In genomic region chr5:174610968-174611367, GRCh38 we compare ENCODE assay signal across 18 cellular contexts.
DNase-seq lines count a peak whose midpoint lies in the region; ATAC-seq, FAIRE-seq and TF ChIP-seq lines count a peak whose summit lies in the region.
"Had no signal": no experiment of that assay in that cellular context is flagged by ENCODE, and none has a peak within 500 bp of the region (broad histone marks: within the 10 kb centered on the region; RNA-seq: fewer than 3 reads in every experiment).

No MANE protein-coding gene starts in this region.

- no peaks in the 10 kb centered on the region for H3K36me3 Mint-ChIP-seq in stimulated activated naive B cell treated with anti-CD40 and anti-IgM and Interleukin-4, amounts not matched to agents 10 μg/mL and 1 μg/mL and 100 μg/mL, for 72 hours

- no peak overlapping the region for H2BK20ac ChIP-seq in H1 (ENCODE audit: low read length)

- H3K4me3 Mint-ChIP-seq in stimulated activated naive B cell treated with anti-CD40 and anti-IgM and Interleukin-4, amounts not matched to agents 10 μg/mL and 1 μg/mL and 100 μg/mL, for 72 hours: no peak overlapping the region
- H3K4me3 Mint-ChIP-seq: dendritic cell treated with granulocyte-macrophage colony-stimulating factor and Interleukin-4, amounts not matched to agents 40 ng/mL and 50 ng/mL, for 4 days; naive thymus-derived CD8-positive, alpha-beta T cell; T-helper 1 cell treated with Interleukin-12 subunit alpha and Interleukin-12 subunit beta and Interleukin-4 antibody, amounts not matched to agents 30 μg/mL and 1 μg/mL, for 36 hours had no signal

- TF ChIP-seq RAD21 in H1 (IDR thresholded peaks at IDR 0.05 in 1 of 2, conservative IDR thresholded peaks at IDR 0.05 in 1 of 2; ENCODE audit: low read depth in 2 of 2, low read length in 2 of 2): no peak

- no peak overlapping the region for H3K4ac ChIP-seq in H1 (replicated peaks; ENCODE audit: insufficient read length, low read depth, low read length)

- H4K5ac ChIP-seq in H1 (ENCODE audit: insufficient read length, low read depth, low read length): no peak overlapping the region

- peaks cover 4 to 12% of the 10 kb centered on the region in 2 donors for H3K27me3 Mint-ChIP-seq in stimulated activated naive B cell treated with anti-CD40 and anti-IgM and Interleukin-4, amounts not matched to agents 10 μg/mL and 1 μg/mL and 100 μg/mL, for 72 hours

- H3K14ac ChIP-seq in H1 (ENCODE audit: insufficient read length): no peak overlapping the region

- H3K4me1 Mint-ChIP-seq in stimulated activated naive B cell treated with anti-CD40 and anti-IgM and Interleukin-4, amounts not matched to agents 10 μg/mL and 1 μg/mL and 100 μg/mL, for 72 hours: no peaks in the 10 kb centered on the region

- DNase-seq in Right ventricle myocardium superior (peak; percentile 47), Right ventricle myocardium inferior (ENCODE audit: missing footprints) (no peak), H1 (ENCODE audit: low read depth in 1 of 2, low spot score in 2 of 2) (no peak), lower lobe of right lung (no peak), COLO829 (ENCODE audit: low spot score) (no peak), NCI-H146 (lab: John Stamatoyannopoulos, UW) (no peak), NCI-H187 treated with DMSO at 0.1 percent for 48 hours (lab: John Stamatoyannopoulos, UW) (no peak)
- DNase-seq in stimulated activated naive B cell treated with anti-CD40 and anti-IgM and Interleukin-4, amounts not matched to agents 10 μg/mL and 1 μg/mL and 100 μg/mL, for 72 hours: no peak
- DNase-seq: 8988T; activated T-cell treated with anti-CD3 and anti-CD28 coated beads for 4 hours; kidney; naive thymus-derived CD8-positive, alpha-beta T cell; NCI-H1105; NCI-H510A treated with DMSO at 0.1 percent for 48 hours; sigmoid colon had no signal

- H3K79me1 ChIP-seq in H1 (ENCODE audit: low read depth, low read length): no peaks in the 10 kb centered on the region

- H3K9me3 Mint-ChIP-seq in stimulated activated naive B cell treated with anti-CD40 and anti-IgM and Interleukin-4, amounts not matched to agents 10 μg/mL and 1 μg/mL and 100 μg/mL, for 72 hours: peaks cover 0 to 4% of the 10 kb centered on the region in 2 donors
- H3K9me3 Mint-ChIP-seq: dendritic cell treated with granulocyte-macrophage colony-stimulating factor and Interleukin-4, amounts not matched to agents 40 ng/mL and 50 ng/mL, for 4 days had no signal

- no peak overlapping the region for H2BK15ac ChIP-seq in H1 (ENCODE audit: low read length)

- no peaks in the 10 kb centered on the region for H3K36me3 ChIP-seq in H1 (ENCODE audit: control insufficient read depth in 2 of 4, insufficient read depth in 4 of 4, low read length in 3 of 4)
- H3K36me3 ChIP-seq in lower lobe of right lung: no peaks in the 10 kb centered on the region
- H3K36me3 ChIP-seq: sigmoid colon had no signal

- no peak overlapping the region for H3K9ac ChIP-seq in H1 (replicated peaks in 1 of 4; ENCODE audit: extremely low read depth in 1 of 4, low read depth in 3 of 4, low read length in 3 of 4)

- intact Hi-C loops in Right ventricle myocardium superior (cut with DNase I): no loop called here
- intact Hi-C loops in Right ventricle myocardium inferior (cut with DNase I): no loop called here
- intact Hi-C loops in lower lobe of right lung (cut with DNase I): no loop called here

- H3K9me3 ChIP-seq in H1 (ENCODE audit: insufficient read depth in 2 of 2, low read depth in 1 of 2, low read length in 1 of 2) (0 out of 4 replicates have a peak, but pooled peaks cover 0 to 7% of the 10 kb centered on the region in 2 experiments), lower lobe of right lung (no peaks in the 10 kb centered on the region)

- no peaks in the 10 kb centered on the region for H3K4me1 ChIP-seq in H1 (replicated peaks in 1 of 4; ENCODE audit: control insufficient read depth in 3 of 4, insufficient read depth in 4 of 4, low read length in 3 of 4)
- H3K4me1 ChIP-seq in lower lobe of right lung: peaks cover 8% of the 10 kb centered on the region

- H3K79me2 ChIP-seq in H1 (ENCODE audit: control insufficient read depth in 1 of 2, insufficient read depth in 2 of 2, low read length in 2 of 2): no peaks in the 10 kb centered on the region

- no peak overlapping the region for H4K8ac ChIP-seq in H1 (ENCODE audit: extremely low read depth, insufficient read depth, low read length)

- H3K56ac ChIP-seq in H1 (replicated peaks; ENCODE audit: insufficient read length, low read depth, low read length): no peak overlapping the region

- POLR2A ChIA-PET in H1 (lab: Charles Lee; ENCODE audit: partially characterized antibody): no interaction called here

- no peak overlapping the region for H3K23ac ChIP-seq in H1 (ENCODE audit: insufficient read length)

- no peak overlapping the region for H3K27ac Mint-ChIP-seq in stimulated activated naive B cell treated with anti-CD40 and anti-IgM and Interleukin-4, amounts not matched to agents 10 μg/mL and 1 μg/mL and 100 μg/mL, for 72 hours
- H3K27ac Mint-ChIP-seq: dendritic cell treated with granulocyte-macrophage colony-stimulating factor and Interleukin-4, amounts not matched to agents 40 ng/mL and 50 ng/mL, for 4 days; naive thymus-derived CD8-positive, alpha-beta T cell; T-helper 1 cell treated with Interleukin-12 subunit alpha and Interleukin-12 subunit beta and Interleukin-4 antibody, amounts not matched to agents 30 μg/mL and 1 μg/mL, for 36 hours had no signal

- TF ChIP-seq CTCF in H1 (IDR thresholded peaks at IDR 0.05; ENCODE audit: control extremely low read depth in 1 of 3, insufficient read depth in 1 of 3, low read depth in 1 of 3, low read length in 3 of 3) (no peak), lower lobe of right lung (IDR thresholded peaks at IDR 0.05) (no peak)

- H3K4me2 ChIP-seq in H1 (ENCODE audit: insufficient read depth in 1 of 2, low read depth in 2 of 2, low read length in 2 of 2): no peak overlapping the region
- H3K4me2 ChIP-seq: PC-9 had no signal

- WGBS in H1 (ENCODE audit: extremely low coverage in 1 of 2, insufficient coverage in 1 of 2, insufficient read length in 1 of 2, insufficient replicate concordance in 2 of 2, low coverage in 1 of 2, low lambda C conversion rate in 2 of 2, missing lambda C conversion rate in 1 of 2), 2 experiments: 87% methylated on average over 8 of the region's 8 CpGs; no CpG with 5 or more reads in 1 of the 2 experiments

- CTCF ChIA-PET in H1 (lab: Charles Lee; ENCODE audit: partially characterized antibody): interaction anchor here (0.6 to 1.8 kb wide), 3 partner anchors 28 to 202 kb away, joined by 3 to 5 read pairs (median 3); no protein-coding TSS in a partner anchor

- no peak for TF ChIP-seq POLR2A in H1 (IDR thresholded peaks at IDR 0.05; ENCODE audit: control extremely low read depth in 1 of 2, low read depth in 2 of 2, low read length in 2 of 2)

- H2AFZ ChIP-seq in H1 (ENCODE audit: low read length): peak overlapping the region; percentile 46; the same call in 1 of the 2 replicates
- H2AFZ ChIP-seq: PC-9 had no signal

- no peak overlapping the region for H2BK120ac ChIP-seq in H1 (replicated peaks; ENCODE audit: low read depth, low read length)

- no peak overlapping the region for H2BK12ac ChIP-seq in H1 (ENCODE audit: low read depth, low read length)

- no peak overlapping the region for H2BK5ac ChIP-seq in H1 (ENCODE audit: low read depth, low read length)

- H3K23me2 ChIP-seq in H1 (ENCODE audit: low read depth, low read length): no peaks in the 10 kb centered on the region

- no peak overlapping the region for H3K4me3 ChIP-seq in H1 (ENCODE audit: extremely low read depth in 1 of 4, insufficient read depth in 2 of 4, low read depth in 3 of 4, low read length in 4 of 4)
- H3K4me3 ChIP-seq in lower lobe of right lung: no peak overlapping the region
- H3K4me3 ChIP-seq: PC-9, sigmoid colon had no signal

- ATAC-seq in Right ventricle myocardium superior (ENCODE audit: poor library complexity): peak; percentile 20
- no peak for ATAC-seq in Right ventricle myocardium inferior
- peak; percentile 55 to 78 for ATAC-seq in lower lobe of right lung
- no peak for ATAC-seq in stimulated activated naive B cell treated with anti-CD40 and anti-IgM and Interleukin-4, amounts not matched to agents 10 μg/mL and 1 μg/mL and 100 μg/mL, for 72 hours (replicated peaks)
- ATAC-seq: naive thymus-derived CD8-positive, alpha-beta T cell had no signal

- H3K27ac ChIP-seq in H1 (ENCODE audit: low read depth, low read length) (no peak overlapping the region), lower lobe of right lung (no peak overlapping the region)
- H3K27ac ChIP-seq: PC-9, sigmoid colon had no signal

- H2AK5ac ChIP-seq in H1 (ENCODE audit: low read depth, low read length): no peak overlapping the region

- no peak overlapping the region for H4K91ac ChIP-seq in H1 (replicated peaks; ENCODE audit: insufficient read length, low read length)

- no peak overlapping the region; the same call in 1 of the 2 replicates for H3K18ac ChIP-seq in H1 (ENCODE audit: extremely low read depth, low read length)

- H3K27me3 ChIP-seq in H1 (replicated peaks in 1 of 4; ENCODE audit: control insufficient read depth in 3 of 4, extremely low read depth in 1 of 4, insufficient read depth in 3 of 4, low read length in 3 of 4) (no peaks in the 10 kb centered on the region), lower lobe of right lung (ENCODE audit: low read depth) (no peaks in the 10 kb centered on the region)
- H3K27me3 ChIP-seq: sigmoid colon had no signal

- no peak for TF ChIP-seq EP300 in H1 (IDR thresholded peaks at IDR 0.05; ENCODE audit: borderline replicate concordance in 1 of 2, low read depth in 2 of 2, low read length in 2 of 2)

- FAIRE-seq in H1 (lab: Jason Lieb, UNC): no peak
- FAIRE-seq: kidney had no signal

- H4K20me1 ChIP-seq in H1 (replicated peaks in 1 of 2; ENCODE audit: control insufficient read depth in 1 of 2, insufficient read depth in 2 of 2, low read length in 2 of 2): no peaks in the 10 kb centered on the region

TF ChIP-seq in H1, 55 proteins besides CTCF, POLR2A, EP300 and RAD21:
- no peak for TF ChIP-seq SIN3A (conservative IDR thresholded peaks at IDR 0.05 in 1 of 2, IDR thresholded peaks at IDR 0.05 in 1 of 2; ENCODE audit: low read depth in 1 of 2, low read length in 2 of 2)
- TF ChIP-seq TAF7 (optimal IDR thresholded peaks at IDR 0.05; ENCODE audit: borderline replicate concordance, low read depth, low read length): no peak
- no peak for TF ChIP-seq CREB1 (IDR thresholded peaks at IDR 0.05)
- TF ChIP-seq EGR1 (IDR thresholded peaks at IDR 0.05; ENCODE audit: borderline replicate concordance, low read depth, low read length): no peak
- 0 out of 2 replicates have a peak, but pooled peaks have one; percentile 60 for TF ChIP-seq CEBPB (IDR thresholded peaks at IDR 0.05; ENCODE audit: low read depth, low read length)

Comparison
In these comparisons a context has a peak if more than half of its experiments do, and no peak if none do; other contexts are left out.
1. ATAC-seq: peak in Right ventricle myocardium superior (single experiment) and lower lobe of right lung (2 of 2); none in Right ventricle myocardium inferior (single experiment) and stimulated activated naive B cell treated with anti-CD40 and anti-IgM and Interleukin-4, amounts not matched to agents 10 μg/mL and 1 μg/mL and 100 μg/mL, for 72 hours (0 of 2).